Comparison of ENCODE assay signal across 22 cellular contexts in genomic region chr1:101756411-101756810, GRCh38.
A peak's percentile ranks its signal among the peaks of the same experiment; 100 is the strongest.
DNase-seq lines count a peak whose midpoint lies in the region; ATAC-seq and TF ChIP-seq lines count a peak whose summit lies in the region.
"Had no signal": no experiment of that assay in that cellular context is flagged by ENCODE, and none has a peak within 500 bp of the region (broad histone marks: within the 10 kb centered on the region; RNA-seq: fewer than 3 reads in every experiment).

No MANE protein-coding gene starts in this region.

- H3K27me3 ChIP-seq in mammary epithelial cell (ENCODE audit: insufficient read depth, low read length) = no peaks in the 10 kb centered on the region
- no peaks in the 10 kb centered on the region for H3K27me3 ChIP-seq in PC-9 (ENCODE audit: insufficient read depth, low read depth)
- H3K27me3 ChIP-seq: BE2C, BLaER1 had no signal

- H3K4me1 ChIP-seq in mammary epithelial cell (ENCODE audit: insufficient read depth, low read length) (peaks cover 4% of the 10 kb centered on the region), PC-9 (replicated peaks; ENCODE audit: insufficient read depth) (no peaks in the 10 kb centered on the region)
- H3K4me1 ChIP-seq: A549, BE2C, BLaER1, Caco-2 had no signal

- H3K4me2 ChIP-seq in mammary epithelial cell (ENCODE audit: insufficient read depth, low read depth, low read length) = no peak overlapping the region
- H3K4me2 ChIP-seq in PC-9 = no peak overlapping the region
- H3K4me2 ChIP-seq: A549, BLaER1 had no signal

- H3K27ac ChIP-seq in mammary epithelial cell (ENCODE audit: insufficient read depth, low read depth, low read length) (no peak overlapping the region), PC-9 (no peak overlapping the region)
- H3K27ac ChIP-seq: 22Rv1, A549, BLaER1 had no signal

- no peaks in the 10 kb centered on the region for H3K36me3 Mint-ChIP-seq in MCF 10A (ENCODE audit: insufficient read depth, unreplicated experiment)
- no peaks in the 10 kb centered on the region for H3K36me3 Mint-ChIP-seq in activated CD8-positive, alpha-beta memory T cell treated with anti-CD3 and anti-CD28 coated beads, Interleukin-2, amount 10 ng/mL, durations not matched to agents 7 days and 5 days
- H3K36me3 Mint-ChIP-seq: CD14-positive monocyte; CD4-positive, alpha-beta memory T cell; CD4-positive, CD25-positive, alpha-beta regulatory T cell; CD8-positive, alpha-beta memory T cell had no signal

- dilution Hi-C loops in mammary epithelial cell (cut with HindIII; ENCODE audit: low sequenced_read_pairs) = no loop called here

- no peaks in the 10 kb centered on the region for H3F3A ChIP-seq in PC-9 (ENCODE audit: insufficient read depth, low read depth)

- WGBS in mammary epithelial cell (ENCODE audit: low coverage, missing lambda C conversion rate) = 58% methylated on average over 2 of the region's 2 CpGs

- intact Hi-C loops in mammary epithelial cell (cut with micrococcal nuclease) = no loop called here
- intact Hi-C loops in MCF 10A (cut with micrococcal nuclease) = no loop called here
- intact Hi-C loops in PC-9 (cut with micrococcal nuclease; ENCODE audit: unreplicated experiment) = no loop called here

- no peaks in the 10 kb centered on the region for H3K9me3 Mint-ChIP-seq in MCF 10A (ENCODE audit: unreplicated experiment)
- no peaks in the 10 kb centered on the region for H3K9me3 Mint-ChIP-seq in activated CD8-positive, alpha-beta memory T cell treated with anti-CD3 and anti-CD28 coated beads, Interleukin-2, amount 10 ng/mL, durations not matched to agents 7 days and 5 days (ENCODE audit: low read depth)
- H3K9me3 Mint-ChIP-seq: CD4-positive, alpha-beta memory T cell; CD8-positive, alpha-beta memory T cell had no signal

- H3K79me2 ChIP-seq in mammary epithelial cell (ENCODE audit: insufficient read depth, low read length) = no peaks in the 10 kb centered on the region
- H3K79me2 ChIP-seq in PC-9 (ENCODE audit: low read depth) = no peaks in the 10 kb centered on the region

- H3K9me3 ChIP-seq in mammary epithelial cell (replicated peaks; ENCODE audit: insufficient read depth, low read length) = no peaks in the 10 kb centered on the region
- H3K9me3 ChIP-seq in PC-9 (ENCODE audit: insufficient read depth, low read depth) = no peaks in the 10 kb centered on the region
- H3K9me3 ChIP-seq: A549, BE2C, BLaER1, Caco-2 had no signal

- no TSS peak for BruUV-seq in mammary epithelial cell (replicated peaks; lab: Mats Ljungman, UMichigan)
- no TSS peak for BruUV-seq in MCF 10A (replicated peaks; lab: Mats Ljungman, UMichigan)
- no TSS peak for BruUV-seq in PC-9 (replicated peaks; lab: Mats Ljungman, UMichigan)

- POLR2A ChIA-PET in MCF 10A (lab: Yijun Ruan, JAX) = interaction anchor here (0.6 kb wide), 1 partner anchor 348 kb away, joined by 4 read pairs; no protein-coding TSS in a partner anchor
- POLR2A ChIA-PET in PC-9 (lab: Charles Lee; ENCODE audit: unreplicated experiment) = no interaction called here

- CTCF ChIA-PET in mammary epithelial cell (lab: Charles Lee; ENCODE audit: low non-redundant PET) = no interaction called here
- CTCF ChIA-PET in MCF 10A (lab: Yijun Ruan, JAX) = interaction anchor here (0.6 to 1.3 kb wide), 2 partner anchors 11 to 936 kb away, joined by 3 read pairs; no protein-coding TSS in a partner anchor
- CTCF ChIA-PET in PC-9 (lab: Charles Lee) = no interaction called here
- CTCF ChIA-PET in activated CD8-positive, alpha-beta memory T cell treated with anti-CD3 and anti-CD28 coated beads, Interleukin-2, amount 10 ng/mL, durations not matched to agents 7 days and 5 days (lab: Charles Lee) = no interaction called here

- H3K27me3 Mint-ChIP-seq in MCF 10A (ENCODE audit: insufficient read depth, unreplicated experiment) = peaks cover 34% of the 10 kb centered on the region
- no peaks in the 10 kb centered on the region for H3K27me3 Mint-ChIP-seq in activated CD8-positive, alpha-beta memory T cell treated with anti-CD3 and anti-CD28 coated beads, Interleukin-2, amount 10 ng/mL, durations not matched to agents 7 days and 5 days
- H3K27me3 Mint-ChIP-seq: CD4-positive, CD25-positive, alpha-beta regulatory T cell; CD8-positive, alpha-beta memory T cell had no signal

- ATAC-seq in activated CD8-positive, alpha-beta memory T cell treated with anti-CD3 and anti-CD28 coated beads, Interleukin-2, amount 10 ng/mL, durations not matched to agents 7 days and 5 days = no peak
- no peak for ATAC-seq in HG02571 (IDR thresholded peaks at IDR 0.05; ENCODE audit: unreplicated experiment)
- ATAC-seq: A549 had no signal

- no peak overlapping the region for H3K27ac Mint-ChIP-seq in MCF 10A (ENCODE audit: low read depth, unreplicated experiment)
- no peak overlapping the region for H3K27ac Mint-ChIP-seq in activated CD8-positive, alpha-beta memory T cell treated with anti-CD3 and anti-CD28 coated beads, Interleukin-2, amount 10 ng/mL, durations not matched to agents 7 days and 5 days
- H3K27ac Mint-ChIP-seq: CD14-positive monocyte; CD4-positive, alpha-beta memory T cell; CD4-positive, CD25-positive, alpha-beta regulatory T cell; CD8-positive, alpha-beta memory T cell had no signal

- no peak for DNase-seq in mammary epithelial cell
- no peak for DNase-seq in MCF 10A (ENCODE audit: unreplicated experiment)
- DNase-seq in PC-9 = no peak
- DNase-seq in foreskin melanocyte = peak; percentile 76
- peak; percentile 51 for DNase-seq in retinal pigment epithelial cell (ENCODE audit: low read depth)
- DNase-seq in NCI-H82 treated with DMSO at 0.1 percent for 48 hours (lab: John Stamatoyannopoulos, UW; ENCODE audit: unreplicated experiment) = no peak
- no peak for DNase-seq in activated CD8-positive, alpha-beta memory T cell treated with anti-CD3 and anti-CD28 coated beads, Interleukin-2, amount 10 ng/mL, durations not matched to agents 7 days and 5 days
- DNase-seq: ACHN; BE2C; C1 segment of cervical spinal cord; Caco-2; Calu3; CD4-positive, alpha-beta memory T cell; CD4-positive, CD25-positive, alpha-beta regulatory T cell; CD8-positive, alpha-beta memory T cell; DMS79 treated with DMSO at 0.1 percent for 48 hours; GF-D8 had no signal

- TF ChIP-seq CTCF in mammary epithelial cell (conservative IDR thresholded peaks at IDR 0.05 in 1 of 2, IDR thresholded peaks at IDR 0.05 in 1 of 2; ENCODE audit: extremely low read depth in 1 of 2, insufficient read depth in 1 of 2, low read depth in 1 of 2, low read length in 2 of 2) (no peak), MCF 10A (IDR thresholded peaks at IDR 0.05; ENCODE audit: unreplicated experiment) (no peak), PC-9 (conservative IDR thresholded peaks at IDR 0.05) (no peak), retinal pigment epithelial cell (conservative IDR thresholded peaks at IDR 0.05; ENCODE audit: low read depth, low read length) (no peak)

- H3K36me3 ChIP-seq in mammary epithelial cell (ENCODE audit: insufficient read depth, low read length) = no peaks in the 10 kb centered on the region
- no peaks in the 10 kb centered on the region for H3K36me3 ChIP-seq in PC-9 (ENCODE audit: low read depth)
- H3K36me3 ChIP-seq: BE2C, BLaER1 had no signal

- no peaks in the 10 kb centered on the region for H3K9me2 ChIP-seq in PC-9 (ENCODE audit: insufficient read depth)

- H3K9ac ChIP-seq in mammary epithelial cell (ENCODE audit: insufficient read depth, low read length) = no peak overlapping the region
- H3K9ac ChIP-seq: BLaER1 had no signal

- H4K20me1 ChIP-seq in mammary epithelial cell (ENCODE audit: insufficient read depth, low read length) (no peaks in the 10 kb centered on the region), PC-9 (ENCODE audit: insufficient read depth) (no peaks in the 10 kb centered on the region)
- H4K20me1 ChIP-seq: BLaER1 had no signal

- H3K4me1 Mint-ChIP-seq in MCF 10A (ENCODE audit: insufficient read depth, unreplicated experiment) = no peaks in the 10 kb centered on the region
- H3K4me1 Mint-ChIP-seq in activated CD8-positive, alpha-beta memory T cell treated with anti-CD3 and anti-CD28 coated beads, Interleukin-2, amount 10 ng/mL, durations not matched to agents 7 days and 5 days = no peaks in the 10 kb centered on the region
- H3K4me1 Mint-ChIP-seq: CD14-positive monocyte; CD4-positive, alpha-beta memory T cell; CD4-positive, CD25-positive, alpha-beta regulatory T cell; CD8-positive, alpha-beta memory T cell had no signal

- H3K4me3 ChIP-seq in mammary epithelial cell (replicated peaks in 1 of 3; ENCODE audit: insufficient read depth in 1 of 3, low read depth in 2 of 3, low read length in 3 of 3) (no peak overlapping the region), PC-9 (no peak overlapping the region), retinal pigment epithelial cell (ENCODE audit: low read length) (no peak overlapping the region)
- H3K4me3 ChIP-seq: A549, BLaER1 had no signal

- H3K4me3 Mint-ChIP-seq in MCF 10A (ENCODE audit: unreplicated experiment) = no peak overlapping the region
- no peak overlapping the region for H3K4me3 Mint-ChIP-seq in activated CD8-positive, alpha-beta memory T cell treated with anti-CD3 and anti-CD28 coated beads, Interleukin-2, amount 10 ng/mL, durations not matched to agents 7 days and 5 days
- H3K4me3 Mint-ChIP-seq: CD14-positive monocyte; CD4-positive, alpha-beta memory T cell; CD4-positive, CD25-positive, alpha-beta regulatory T cell; CD8-positive, alpha-beta memory T cell had no signal

- in situ Hi-C loops in mammary epithelial cell (cut with MboI; ENCODE audit: low sequenced_read_pairs in 2 of 2) = no loop called here

- H2AFZ ChIP-seq in mammary epithelial cell (ENCODE audit: low read depth, low read length) (peak overlapping the region; percentile 28), PC-9 (0 out of 2 replicates have a peak overlapping the region, but pooled peaks have one; percentile 12)

Comparison
In these comparisons a context has a peak if more than half of its experiments do, and no peak if none do; other contexts are left out.
1. DNase-seq: peak in foreskin melanocyte (single experiment) and retinal pigment epithelial cell (single experiment); none in mammary epithelial cell (single experiment), MCF 10A (single experiment), PC-9 (0 of 2), NCI-H82 treated with DMSO at 0.1 percent for 48 hours (single experiment) and activated CD8-positive, alpha-beta memory T cell treated with anti-CD3 and anti-CD28 coated beads, Interleukin-2, amount 10 ng/mL, durations not matched to agents 7 days and 5 days (single experiment).